ENCODE assay signal across 22 cellular contexts in genomic region chr15:70777156-70777926, GRCh38. TPM values are rescaled to one million over a fixed set of nuclear protein-coding genes. Genes with fewer than 3 reads are reported as not detected.
DNase-seq lines count a peak whose midpoint lies in the region; ATAC-seq lines count a peak whose summit lies in the region.
"Had no signal": no experiment of that assay in that cellular context is flagged by ENCODE, and none has a peak within 500 bp of the region (broad histone marks: within the 10 kb centered on the region; RNA-seq: fewer than 3 reads in every experiment).

No MANE protein-coding gene starts in this region.

- peak; percentile 82 for DNase-seq in CD1c-positive myeloid dendritic cell (ENCODE audit: extremely low spot score)
- DNase-seq in M059J (ENCODE audit: low read depth): peak; percentile 73
- DNase-seq in SIG-M5 (lab: John Stamatoyannopoulos, UW): peak; percentile 48
- DNase-seq in iris pigment epithelial cell (ENCODE audit: low read depth): peak; percentile 63
- DNase-seq in NCI-H69 (lab: John Stamatoyannopoulos, UW): no peak
- no peak for DNase-seq in activated CD8-positive, alpha-beta T cell treated with anti-CD3 and anti-CD28 coated beads, Interleukin-2, amount 10 ng/mL, durations not matched to agents 7 days and 5 days
- no peak for DNase-seq in activated naive CD4-positive, alpha-beta T cell treated with anti-CD3 and anti-CD28 coated beads, Interleukin-2, amount 10 ng/mL, durations not matched to agents 7 days and 5 days
- no peak for DNase-seq in NCI-H524 treated with DMSO at 0.1 percent for 48 hours (lab: John Stamatoyannopoulos, UW)
- DNase-seq: activated CD4-positive, CD25-positive, alpha-beta regulatory T cell; activated CD8-positive, alpha-beta memory T cell treated with anti-CD3 and anti-CD28 coated beads, Interleukin-2, amount 50 U/mL, for 4 hours; activated naive CD4-positive, alpha-beta T cell treated with anti-CD3 and anti-CD28 coated beads for 36 hours; body of pancreas; dorsolateral prefrontal cortex; GDM1; hippocampal formation; Kasumi-1; NCI-H345; small intestine; T-cell; upper lobe of left lung had no signal

- H3K27ac Mint-ChIP-seq in activated CD8-positive, alpha-beta T cell treated with anti-CD3 and anti-CD28 coated beads, Interleukin-2, amount 10 ng/mL, durations not matched to agents 7 days and 5 days: no peak overlapping the region
- H3K27ac Mint-ChIP-seq in activated naive CD4-positive, alpha-beta T cell treated with anti-CD3 and anti-CD28 coated beads, Interleukin-2, amount 10 ng/mL, durations not matched to agents 7 days and 5 days: no peak overlapping the region
- H3K27ac Mint-ChIP-seq: activated naive CD4-positive, alpha-beta T cell treated with anti-CD3 and anti-CD28 coated beads for 36 hours; stimulated activated effector memory CD8-positive, alpha-beta T cell treated with anti-CD3 and anti-CD28 coated beads, Interleukin-12 subunit alpha, Interleukin-12 subunit beta, amount 100 ng/mL, for 72 hours; T-cell had no signal

- no peaks in the 10 kb centered on the region for H3K9me3 Mint-ChIP-seq in activated CD8-positive, alpha-beta T cell treated with anti-CD3 and anti-CD28 coated beads, Interleukin-2, amount 10 ng/mL, durations not matched to agents 7 days and 5 days (ENCODE audit: insufficient read depth)
- no peaks in the 10 kb centered on the region for H3K9me3 Mint-ChIP-seq in activated naive CD4-positive, alpha-beta T cell treated with anti-CD3 and anti-CD28 coated beads, Interleukin-2, amount 10 ng/mL, durations not matched to agents 7 days and 5 days
- H3K9me3 Mint-ChIP-seq: activated naive CD4-positive, alpha-beta T cell treated with anti-CD3 and anti-CD28 coated beads for 36 hours; stimulated activated effector memory CD8-positive, alpha-beta T cell treated with anti-CD3 and anti-CD28 coated beads, Interleukin-12 subunit alpha, Interleukin-12 subunit beta, amount 100 ng/mL, for 72 hours; T-cell had no signal

- CTCF ChIA-PET in activated CD8-positive, alpha-beta T cell treated with anti-CD3 and anti-CD28 coated beads, Interleukin-2, amount 10 ng/mL, durations not matched to agents 7 days and 5 days (lab: Charles Lee): interaction anchor here (1.0 to 1.3 kb wide), 2 partner anchors 10 to 34 kb away, joined by 3 read pairs; no protein-coding TSS in a partner anchor
- CTCF ChIA-PET in activated naive CD4-positive, alpha-beta T cell treated with anti-CD3 and anti-CD28 coated beads, Interleukin-2, amount 10 ng/mL, durations not matched to agents 7 days and 5 days (lab: Charles Lee): no interaction called here

- POLR2A ChIA-PET in activated CD8-positive, alpha-beta T cell treated with anti-CD3 and anti-CD28 coated beads, Interleukin-2, amount 10 ng/mL, durations not matched to agents 7 days and 5 days (lab: Charles Lee): no interaction called here

- no peak for ATAC-seq in activated CD8-positive, alpha-beta T cell treated with anti-CD3 and anti-CD28 coated beads, Interleukin-2, amount 10 ng/mL, durations not matched to agents 7 days and 5 days
- ATAC-seq: body of pancreas; stimulated activated effector memory CD8-positive, alpha-beta T cell treated with anti-CD3 and anti-CD28 coated beads, Interleukin-12 subunit alpha, Interleukin-12 subunit beta, amount 100 ng/mL, for 72 hours; T-cell had no signal

- H3K4me3 Mint-ChIP-seq in activated CD8-positive, alpha-beta T cell treated with anti-CD3 and anti-CD28 coated beads, Interleukin-2, amount 10 ng/mL, durations not matched to agents 7 days and 5 days: no peak overlapping the region
- no peak overlapping the region for H3K4me3 Mint-ChIP-seq in activated naive CD4-positive, alpha-beta T cell treated with anti-CD3 and anti-CD28 coated beads, Interleukin-2, amount 10 ng/mL, durations not matched to agents 7 days and 5 days
- H3K4me3 Mint-ChIP-seq: activated naive CD4-positive, alpha-beta T cell treated with anti-CD3 and anti-CD28 coated beads for 36 hours; stimulated activated effector memory CD8-positive, alpha-beta T cell treated with anti-CD3 and anti-CD28 coated beads, Interleukin-12 subunit alpha, Interleukin-12 subunit beta, amount 100 ng/mL, for 72 hours; T-cell had no signal

- H3K4me1 Mint-ChIP-seq in activated CD8-positive, alpha-beta T cell treated with anti-CD3 and anti-CD28 coated beads, Interleukin-2, amount 10 ng/mL, durations not matched to agents 7 days and 5 days (ENCODE audit: low read depth): no peaks in the 10 kb centered on the region
- H3K4me1 Mint-ChIP-seq in activated naive CD4-positive, alpha-beta T cell treated with anti-CD3 and anti-CD28 coated beads, Interleukin-2, amount 10 ng/mL, durations not matched to agents 7 days and 5 days: no peaks in the 10 kb centered on the region
- H3K4me1 Mint-ChIP-seq: stimulated activated effector memory CD8-positive, alpha-beta T cell treated with anti-CD3 and anti-CD28 coated beads, Interleukin-12 subunit alpha, Interleukin-12 subunit beta, amount 100 ng/mL, for 72 hours; T-cell had no signal

- H3K27me3 Mint-ChIP-seq in activated CD8-positive, alpha-beta T cell treated with anti-CD3 and anti-CD28 coated beads, Interleukin-2, amount 10 ng/mL, durations not matched to agents 7 days and 5 days (ENCODE audit: low read depth): peaks cover 22% of the 10 kb centered on the region
- H3K27me3 Mint-ChIP-seq in activated naive CD4-positive, alpha-beta T cell treated with anti-CD3 and anti-CD28 coated beads, Interleukin-2, amount 10 ng/mL, durations not matched to agents 7 days and 5 days: peaks cover 14% of the 10 kb centered on the region

- no peaks in the 10 kb centered on the region for H3K36me3 Mint-ChIP-seq in activated CD8-positive, alpha-beta T cell treated with anti-CD3 and anti-CD28 coated beads, Interleukin-2, amount 10 ng/mL, durations not matched to agents 7 days and 5 days (ENCODE audit: low read depth)
- H3K36me3 Mint-ChIP-seq in activated naive CD4-positive, alpha-beta T cell treated with anti-CD3 and anti-CD28 coated beads, Interleukin-2, amount 10 ng/mL, durations not matched to agents 7 days and 5 days: no peaks in the 10 kb centered on the region
- H3K36me3 Mint-ChIP-seq: stimulated activated effector memory CD8-positive, alpha-beta T cell treated with anti-CD3 and anti-CD28 coated beads, Interleukin-12 subunit alpha, Interleukin-12 subunit beta, amount 100 ng/mL, for 72 hours; T-cell had no signal

RNA-seq across cellular contexts. Expression of gene UACA, which starts 14.0 kb away (rescaled TPM):
- total RNA-seq in M059J (2014; rRNA removed; shearing (Covaris generic)): 31.4 and 43.0 TPM in 2 replicates
- total RNA-seq in activated CD8-positive, alpha-beta T cell treated with anti-CD3 and anti-CD28 coated beads, Interleukin-2, amount 10 ng/mL, durations not matched to agents 7 days and 5 days: 1 to 10 TPM; 2.2 to 3.3 TPM
- total RNA-seq: OCI-LY7 had no signal

Comparison
In these comparisons a context has a peak if more than half of its experiments do, and no peak if none do; other contexts are left out.
1. DNase-seq: peak in CD1c-positive myeloid dendritic cell (single experiment), M059J (single experiment), SIG-M5 (single experiment) and iris pigment epithelial cell (single experiment); none in NCI-H69 (single experiment), activated CD8-positive, alpha-beta T cell treated with anti-CD3 and anti-CD28 coated beads, Interleukin-2, amount 10 ng/mL, durations not matched to agents 7 days and 5 days (single experiment), activated naive CD4-positive, alpha-beta T cell treated with anti-CD3 and anti-CD28 coated beads, Interleukin-2, amount 10 ng/mL, durations not matched to agents 7 days and 5 days (single experiment) and NCI-H524 treated with DMSO at 0.1 percent for 48 hours (single experiment).